14 cellular contexts compared by ENCODE assay signal in genomic region chr6:40788661-40789111, GRCh38.
DNase-seq lines count a peak whose midpoint lies in the region; ATAC-seq and TF ChIP-seq lines count a peak whose summit lies in the region.
"Had no signal": no experiment of that assay in that cellular context is flagged by ENCODE, and none has a peak within 500 bp of the region (broad histone marks: within the 10 kb centered on the region; RNA-seq: fewer than 3 reads in every experiment).

No MANE protein-coding gene starts in this region.

- CTCF ChIA-PET in CD8-positive, alpha-beta memory T cell (lab: Charles Lee), result no interaction called here

- no peak overlapping the region for H3K27ac ChIP-seq in CD8-positive, alpha-beta memory T cell (ENCODE audit: low read depth, low read length)
- H3K27ac ChIP-seq: SJSA1 had no signal

- TF ChIP-seq CTCF in astrocyte of the spinal cord (IDR thresholded peaks at IDR 0.05; ENCODE audit: low read depth, low read length), result no peak
- no peak for TF ChIP-seq CTCF in natural killer cell (IDR thresholded peaks at IDR 0.05)

- peak overlapping the region; percentile 37 to 95 (median 87) for H3K27ac Mint-ChIP-seq in CD8-positive, alpha-beta memory T cell
- H3K27ac Mint-ChIP-seq in T-helper 1 cell treated with Interleukin-12 subunit alpha and Interleukin-12 subunit beta and Interleukin-4 antibody, amounts not matched to agents 30 μg/mL and 1 μg/mL, for 36 hours, result peak overlapping the region; percentile 91
- H3K27ac Mint-ChIP-seq in natural killer cell, result peak overlapping the region; percentile 84 to 86

- H3K27me3 Mint-ChIP-seq in CD8-positive, alpha-beta memory T cell, result peaks cover 0 to 6% of the 10 kb centered on the region in 2 donors
- H3K27me3 Mint-ChIP-seq in T-helper 1 cell treated with Interleukin-12 subunit alpha and Interleukin-12 subunit beta and Interleukin-4 antibody, amounts not matched to agents 30 μg/mL and 1 μg/mL, for 36 hours (ENCODE audit: low read depth), result peaks cover 12% of the 10 kb centered on the region
- H3K27me3 Mint-ChIP-seq in natural killer cell (ENCODE audit: low read depth in 2 of 2), result peaks cover 7% of the 10 kb centered on the region in 2 donors

- POLR2A ChIA-PET in CD8-positive, alpha-beta memory T cell (lab: Charles Lee), result no interaction called here

- peaks cover 32 to 40% (median 33%) of the 10 kb centered on the region in 3 donors for H3K4me1 Mint-ChIP-seq in CD8-positive, alpha-beta memory T cell
- peaks cover 40% of the 10 kb centered on the region for H3K4me1 Mint-ChIP-seq in T-helper 1 cell treated with Interleukin-12 subunit alpha and Interleukin-12 subunit beta and Interleukin-4 antibody, amounts not matched to agents 30 μg/mL and 1 μg/mL, for 36 hours (ENCODE audit: low read depth)
- H3K4me1 Mint-ChIP-seq in natural killer cell, result peaks cover 48 to 53% of the 10 kb centered on the region in 2 donors

- intact Hi-C loops in natural killer cell (cut with micrococcal nuclease), result no loop called here

- peak in 3 of 5 donors; percentile 5 to 40 (median 21) for DNase-seq in CD8-positive, alpha-beta memory T cell
- DNase-seq in astrocyte of the spinal cord (ENCODE audit: low read depth, low spot score) (peak; percentile 5), natural killer cell (peak; percentile 59), NCI-H128 (lab: John Stamatoyannopoulos, UW; ENCODE audit: unreplicated experiment) (no peak), DMS53 treated with DMSO at 0.1 percent for 48 hours (lab: John Stamatoyannopoulos, UW; ENCODE audit: unreplicated experiment) (no peak), EL (no peak), NCI-H2081 (lab: John Stamatoyannopoulos, UW) (no peak)
- DNase-seq: cortex of kidney, hippocampal formation, Kasumi-1, NCI-H524 treated with DMSO at 0.1 percent for 48 hours had no signal

- no peaks in the 10 kb centered on the region for H3K9me3 ChIP-seq in CD8-positive, alpha-beta memory T cell (ENCODE audit: low read length)
- H3K9me3 ChIP-seq: SJSA1 had no signal

- ATAC-seq in natural killer cell, result peak; percentile 63 to 71 (median 66)
- ATAC-seq: sciatic nerve had no signal

- no peaks in the 10 kb centered on the region for H3K27me3 ChIP-seq in CD8-positive, alpha-beta memory T cell (ENCODE audit: insufficient read depth, low read length, poor library complexity, severe bottlenecking)

- no peaks in the 10 kb centered on the region for H3K36me3 ChIP-seq in CD8-positive, alpha-beta memory T cell (ENCODE audit: insufficient read depth, low read length)
- H3K36me3 ChIP-seq: SJSA1 had no signal

- in situ Hi-C loops in astrocyte of the spinal cord (cut with HindIII; ENCODE audit: low sequenced_read_pairs), result no loop called here

- peaks cover 29% of the 10 kb centered on the region for H3K4me1 ChIP-seq in CD8-positive, alpha-beta memory T cell (ENCODE audit: insufficient read depth, low read length)
- H3K4me1 ChIP-seq: SJSA1 had no signal

- H3K4me3 ChIP-seq in CD8-positive, alpha-beta memory T cell (ENCODE audit: low read length), result no peak overlapping the region
- no peak overlapping the region for H3K4me3 ChIP-seq in astrocyte of the spinal cord (ENCODE audit: low read depth, low read length)
- H3K4me3 ChIP-seq: SJSA1 had no signal

- H3K9me3 Mint-ChIP-seq in CD8-positive, alpha-beta memory T cell, result no peaks in the 10 kb centered on the region
- peaks cover 5% of the 10 kb centered on the region for H3K9me3 Mint-ChIP-seq in T-helper 1 cell treated with Interleukin-12 subunit alpha and Interleukin-12 subunit beta and Interleukin-4 antibody, amounts not matched to agents 30 μg/mL and 1 μg/mL, for 36 hours
- no peaks in the 10 kb centered on the region for H3K9me3 Mint-ChIP-seq in natural killer cell

- H3K36me3 Mint-ChIP-seq in CD8-positive, alpha-beta memory T cell, result peaks cover 0 to 3% (median 0%) of the 10 kb centered on the region in 3 donors
- H3K36me3 Mint-ChIP-seq in T-helper 1 cell treated with Interleukin-12 subunit alpha and Interleukin-12 subunit beta and Interleukin-4 antibody, amounts not matched to agents 30 μg/mL and 1 μg/mL, for 36 hours (ENCODE audit: low read depth), result peaks cover 6% of the 10 kb centered on the region
- no peaks in the 10 kb centered on the region for H3K36me3 Mint-ChIP-seq in natural killer cell

- H3K4me3 Mint-ChIP-seq in CD8-positive, alpha-beta memory T cell, result peak overlapping the region in 6 of 7 donors; percentile 37 to 70 (median 47)
- H3K4me3 Mint-ChIP-seq in T-helper 1 cell treated with Interleukin-12 subunit alpha and Interleukin-12 subunit beta and Interleukin-4 antibody, amounts not matched to agents 30 μg/mL and 1 μg/mL, for 36 hours, result peak overlapping the region; percentile 38
- peak overlapping the region; percentile 75 for H3K4me3 Mint-ChIP-seq in natural killer cell

Comparison
In these comparisons a context has a peak if more than half of its experiments do, and no peak if none do; other contexts are left out.
1. DNase-seq: peak in CD8-positive, alpha-beta memory T cell (3 of 5), astrocyte of the spinal cord (single experiment) and natural killer cell (single experiment); none in NCI-H128 (single experiment), DMS53 treated with DMSO at 0.1 percent for 48 hours (single experiment), EL (single experiment) and NCI-H2081 (0 of 2).
2. Peak in every context shown above with its lines, with median percentiles within 50 percentile points of each other: H3K27ac Mint-ChIP-seq and H3K4me3 Mint-ChIP-seq.